In genomic region chr9:130304141-130304540, GRCh38 we compare ENCODE assay signal across 19 cellular contexts. TPM values are rescaled to one million over a fixed set of nuclear protein-coding genes. Genes with fewer than 3 reads are reported as not detected.
"Had no signal": no experiment of that assay in that cellular context is flagged by ENCODE, and none has a peak within 500 bp of the region (broad histone marks: within the 10 kb centered on the region; RNA-seq: fewer than 3 reads in every experiment).

No MANE protein-coding gene starts in this region.

- H3K27ac ChIP-seq: left ventricle myocardium inferior, ovary, upper lobe of right lung, VCaP had no signal

- H3K9me3 Mint-ChIP-seq: activated CD4-positive, alpha-beta memory T cell treated with anti-CD3 and anti-CD28 coated beads, Interleukin-2, amount 10 ng/mL, durations not matched to agents 7 days and 5 days; activated naive CD8-positive, alpha-beta T cell treated with anti-CD3 and anti-CD28 coated beads for 36 hours; nephron progenitor cell had no signal

- H3K27me3 ChIP-seq: ovary, upper lobe of right lung had no signal

- H3K4me1 Mint-ChIP-seq: activated CD4-positive, alpha-beta memory T cell treated with anti-CD3 and anti-CD28 coated beads, Interleukin-2, amount 10 ng/mL, durations not matched to agents 7 days and 5 days; activated CD4-positive, alpha-beta T cell treated with anti-CD3 and anti-CD28 coated beads for 36 hours; activated naive CD8-positive, alpha-beta T cell treated with anti-CD3 and anti-CD28 coated beads for 36 hours; memory B cell; stimulated activated effector memory CD8-positive, alpha-beta T cell treated with anti-CD3 and anti-CD28 coated beads, Interleukin-12 subunit alpha, Interleukin-12 subunit beta, amount 100 ng/mL, for 72 hours had no signal

- H3K27me3 Mint-ChIP-seq: activated CD4-positive, alpha-beta memory T cell treated with anti-CD3 and anti-CD28 coated beads, Interleukin-2, amount 10 ng/mL, durations not matched to agents 7 days and 5 days; activated naive CD8-positive, alpha-beta T cell treated with anti-CD3 and anti-CD28 coated beads for 36 hours had no signal

- H3K27ac Mint-ChIP-seq: activated CD4-positive, alpha-beta memory T cell treated with anti-CD3 and anti-CD28 coated beads, Interleukin-2, amount 10 ng/mL, durations not matched to agents 7 days and 5 days; activated CD4-positive, alpha-beta T cell treated with anti-CD3 and anti-CD28 coated beads for 36 hours; activated naive CD8-positive, alpha-beta T cell treated with anti-CD3 and anti-CD28 coated beads for 36 hours; activated T-cell treated with anti-CD3 and anti-CD28 coated beads, Interleukin-2, amount 50 U/mL, for 72 hours; memory B cell; nephron progenitor cell; stimulated activated effector memory CD8-positive, alpha-beta T cell treated with anti-CD3 and anti-CD28 coated beads, Interleukin-12 subunit alpha, Interleukin-12 subunit beta, amount 100 ng/mL, for 72 hours had no signal

- H3K36me3 Mint-ChIP-seq: activated naive CD8-positive, alpha-beta T cell treated with anti-CD3 and anti-CD28 coated beads for 36 hours; memory B cell; stimulated activated effector memory CD8-positive, alpha-beta T cell treated with anti-CD3 and anti-CD28 coated beads, Interleukin-12 subunit alpha, Interleukin-12 subunit beta, amount 100 ng/mL, for 72 hours had no signal

- H3K36me3 ChIP-seq: gastrocnemius medialis, left ventricle myocardium inferior, ovary, upper lobe of right lung had no signal

- H3K4me3 ChIP-seq: dorsolateral prefrontal cortex, gastrocnemius medialis, left ventricle myocardium inferior, ovary, upper lobe of right lung had no signal

- H3K9me3 ChIP-seq: gastrocnemius medialis, left ventricle myocardium inferior, ovary, upper lobe of right lung had no signal

- H3K4me1 ChIP-seq: gastrocnemius medialis, upper lobe of right lung had no signal

- ATAC-seq: activated CD4-positive, alpha-beta T cell treated with anti-CD3 and anti-CD28 coated beads for 36 hours; activated T-cell treated with anti-CD3 and anti-CD28 coated beads, Interleukin-2, amount 50 U/mL, for 72 hours; gastrocnemius medialis; stimulated activated effector memory CD8-positive, alpha-beta T cell treated with anti-CD3 and anti-CD28 coated beads, Interleukin-12 subunit alpha, Interleukin-12 subunit beta, amount 100 ng/mL, for 72 hours; upper lobe of right lung had no signal

- DNase-seq: activated CD4-positive, alpha-beta memory T cell treated with anti-CD3 and anti-CD28 coated beads, Interleukin-2, amount 10 ng/mL, durations not matched to agents 7 days and 5 days; activated CD4-positive, alpha-beta T cell treated with anti-CD3 and anti-CD28 coated beads for 36 hours; activated CD8-positive, alpha-beta memory T cell treated with anti-CD3 and anti-CD28 coated beads, Interleukin-2, amount 50 U/mL, for 4 hours; activated gamma-delta T cell treated with Interleukin-2 at 50 U/mL for 16 hours; activated naive CD8-positive, alpha-beta T cell treated with anti-CD3 and anti-CD28 coated beads for 36 hours; activated T-cell treated with anti-CD3 and anti-CD28 coated beads, Interleukin-2, amount 50 U/mL, for 72 hours; dorsolateral prefrontal cortex; gastrocnemius medialis; left ventricle myocardium inferior; nephron progenitor cell; ovary; small intestine; substantia nigra; T-helper 9 cell; upper lobe of right lung had no signal

- H3K4me3 Mint-ChIP-seq: activated CD4-positive, alpha-beta memory T cell treated with anti-CD3 and anti-CD28 coated beads, Interleukin-2, amount 10 ng/mL, durations not matched to agents 7 days and 5 days; activated CD4-positive, alpha-beta T cell treated with anti-CD3 and anti-CD28 coated beads for 36 hours; activated naive CD8-positive, alpha-beta T cell treated with anti-CD3 and anti-CD28 coated beads for 36 hours; activated T-cell treated with anti-CD3 and anti-CD28 coated beads, Interleukin-2, amount 50 U/mL, for 72 hours; memory B cell; nephron progenitor cell; stimulated activated effector memory CD8-positive, alpha-beta T cell treated with anti-CD3 and anti-CD28 coated beads, Interleukin-12 subunit alpha, Interleukin-12 subunit beta, amount 100 ng/mL, for 72 hours had no signal

RNA-seq across cellular contexts. Expression of gene HMCN2, which starts 38.6 kb away (rescaled TPM):
- total RNA-seq: activated CD4-positive, alpha-beta memory T cell treated with anti-CD3 and anti-CD28 coated beads, Interleukin-2, amount 10 ng/mL, durations not matched to agents 7 days and 5 days; activated naive CD8-positive, alpha-beta T cell treated with anti-CD3 and anti-CD28 coated beads for 36 hours; renal cortical epithelial cell had no signal
